ENCODE assay signal across 24 cellular contexts in the genomic region with DNA sequence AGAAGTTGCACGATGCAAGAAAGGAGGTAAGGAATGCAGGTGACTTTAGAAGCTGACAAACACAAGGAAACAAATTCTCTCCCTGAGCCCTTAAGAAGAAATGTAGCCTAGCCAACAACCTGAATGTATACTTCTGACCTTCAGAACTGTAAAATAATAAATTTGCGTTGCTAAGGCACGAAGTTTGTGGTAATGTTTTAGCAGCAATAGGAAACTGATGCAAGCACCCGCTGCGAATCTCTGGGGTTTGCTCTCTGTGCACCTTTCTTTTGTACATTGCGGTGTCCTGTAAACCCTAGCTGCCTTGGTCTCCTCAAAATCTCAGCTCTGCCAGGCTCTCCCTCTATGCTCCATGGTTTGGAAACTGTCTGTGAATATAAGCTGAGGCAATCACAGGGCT. TPM values are rescaled to one million over a fixed set of nuclear protein-coding genes. Genes with fewer than 3 reads are reported as not detected.
DNase-seq lines count a peak whose midpoint lies in the region; ATAC-seq and TF ChIP-seq lines count a peak whose summit lies in the region.
"Had no signal": no experiment of that assay in that cellular context is flagged by ENCODE, and none has a peak within 500 bp of the region (broad histone marks: within the 10 kb centered on the region; RNA-seq: fewer than 3 reads in every experiment).

No MANE protein-coding gene starts in this region.

- no peaks in the 10 kb centered on the region for H3K27me3 ChIP-seq in neutrophil
- H3K27me3 ChIP-seq: BLaER1, esophagus muscularis mucosa, gastrocnemius medialis, pancreas, right lobe of liver had no signal

- peak overlapping the region; percentile 56 for H3K27ac ChIP-seq in neutrophil
- H3K27ac ChIP-seq: BLaER1, esophagus muscularis mucosa, gastrocnemius medialis, pancreas, right lobe of liver, thoracic aorta had no signal

- H3K9me3 ChIP-seq in neutrophil: no peaks in the 10 kb centered on the region
- H3K9me3 ChIP-seq: gastrocnemius medialis, pancreas, right lobe of liver, thoracic aorta had no signal

- H3K4me1 Mint-ChIP-seq in activated CD4-positive, alpha-beta T cell treated with anti-CD3 and anti-CD28 coated beads, Interleukin-2, amount 10 ng/mL, durations not matched to agents 24 days and 14 days: peaks cover 66% of the 10 kb centered on the region
- H3K4me1 Mint-ChIP-seq in IgD-negative memory B cell: peaks cover 58 to 70% (median 64%) of the 10 kb centered on the region in 3 donors
- peaks cover 63% of the 10 kb centered on the region for H3K4me1 Mint-ChIP-seq in activated naive CD8-positive, alpha-beta T cell treated with anti-CD3 and anti-CD28 coated beads, Interleukin-2, amount 10 ng/mL, durations not matched to agents 7 days and 5 days

- H3K4me3 ChIP-seq in neutrophil (ENCODE audit: low read depth in 1 of 2, low read length in 1 of 2): peak overlapping the region in 1 of 2 experiments; percentile 9
- H3K4me3 ChIP-seq: BLaER1, esophagus muscularis mucosa, gastrocnemius medialis, pancreas, right lobe of liver, thoracic aorta had no signal

- peaks cover 21% of the 10 kb centered on the region for H3K36me3 ChIP-seq in neutrophil
- H3K36me3 ChIP-seq: esophagus muscularis mucosa, gastrocnemius medialis, pancreas, right lobe of liver, thoracic aorta had no signal

- peak; percentile 75 for ATAC-seq in activated naive CD8-positive, alpha-beta T cell treated with anti-CD3 and anti-CD28 coated beads, Interleukin-2, amount 10 ng/mL, durations not matched to agents 7 days and 5 days (ENCODE audit: low read depth)
- ATAC-seq: gastrocnemius medialis, pancreas, right lobe of liver had no signal

- H3K27ac Mint-ChIP-seq in activated CD4-positive, alpha-beta T cell treated with anti-CD3 and anti-CD28 coated beads, Interleukin-2, amount 10 ng/mL, durations not matched to agents 24 days and 14 days: peak overlapping the region; percentile 67
- peak overlapping the region; percentile 70 to 93 (median 93) for H3K27ac Mint-ChIP-seq in IgD-negative memory B cell
- peak overlapping the region; percentile 83 for H3K27ac Mint-ChIP-seq in activated naive CD8-positive, alpha-beta T cell treated with anti-CD3 and anti-CD28 coated beads, Interleukin-2, amount 10 ng/mL, durations not matched to agents 7 days and 5 days

- no peaks in the 10 kb centered on the region for H3K9me3 Mint-ChIP-seq in activated CD4-positive, alpha-beta T cell treated with anti-CD3 and anti-CD28 coated beads, Interleukin-2, amount 10 ng/mL, durations not matched to agents 24 days and 14 days
- H3K9me3 Mint-ChIP-seq in IgD-negative memory B cell: no peaks in the 10 kb centered on the region
- H3K9me3 Mint-ChIP-seq in activated naive CD8-positive, alpha-beta T cell treated with anti-CD3 and anti-CD28 coated beads, Interleukin-2, amount 10 ng/mL, durations not matched to agents 7 days and 5 days: no peaks in the 10 kb centered on the region

- POLR2A ChIA-PET in activated naive CD8-positive, alpha-beta T cell treated with anti-CD3 and anti-CD28 coated beads, Interleukin-2, amount 10 ng/mL, durations not matched to agents 7 days and 5 days (lab: Charles Lee): interaction anchor here (0.6 to 4.7 kb wide), 6 partner anchors 9 to 76 kb away, joined by 3 to 60 read pairs (median 6); a partner anchor contains a TSS

- intact Hi-C loops in activated CD4-positive, alpha-beta T cell treated with anti-CD3 and anti-CD28 coated beads, Interleukin-2, amount 10 ng/mL, durations not matched to agents 24 days and 14 days (cut with micrococcal nuclease): loop anchor here (1.0 kb wide), 1 partner anchor 13 kb away; no protein-coding TSS in a partner anchor

- no peak for TF ChIP-seq CTCF in neutrophil (IDR thresholded peaks at IDR 0.05)

- H3K36me3 Mint-ChIP-seq in activated CD4-positive, alpha-beta T cell treated with anti-CD3 and anti-CD28 coated beads, Interleukin-2, amount 10 ng/mL, durations not matched to agents 24 days and 14 days (ENCODE audit: low read depth): peaks cover 57% of the 10 kb centered on the region
- H3K36me3 Mint-ChIP-seq in IgD-negative memory B cell: peaks cover 15% of the 10 kb centered on the region
- peaks cover 43% of the 10 kb centered on the region for H3K36me3 Mint-ChIP-seq in activated naive CD8-positive, alpha-beta T cell treated with anti-CD3 and anti-CD28 coated beads, Interleukin-2, amount 10 ng/mL, durations not matched to agents 7 days and 5 days

- H3K4me1 ChIP-seq in neutrophil (ENCODE audit: control insufficient read depth in 1 of 2, insufficient read depth in 1 of 2, low read depth in 1 of 2, low read length in 1 of 2): peaks cover 16 to 36% of the 10 kb centered on the region in 2 experiments
- H3K4me1 ChIP-seq: BLaER1, esophagus muscularis mucosa, gastrocnemius medialis, pancreas, right lobe of liver had no signal

- DNase-seq in activated CD4-positive, alpha-beta T cell treated with anti-CD3 and anti-CD28 coated beads, Interleukin-2, amount 10 ng/mL, durations not matched to agents 24 days and 14 days: no peak
- DNase-seq in activated CD4-positive, alpha-beta T cell treated with anti-CD3 and anti-CD28 coated beads for 1 hour: no peak
- DNase-seq in activated naive CD8-positive, alpha-beta T cell treated with anti-CD3 and anti-CD28 coated beads, Interleukin-2, amount 10 ng/mL, durations not matched to agents 7 days and 5 days: no peak
- DNase-seq in HK-2 (ENCODE audit: unreplicated experiment) (no peak), UCSD-AML1 (lab: John Stamatoyannopoulos, UW; ENCODE audit: unreplicated experiment) (no peak), NCI-H748 treated with DMSO at 0.1 percent for 48 hours (lab: John Stamatoyannopoulos, UW) (no peak)
- DNase-seq: activated CD4-positive, alpha-beta T cell treated with anti-CD3 and anti-CD28 coated beads, Interleukin-2, amount 50 U/mL, for 48 hours; activated effector memory CD4-positive, alpha-beta T cell treated with Interleukin-2 at 50 U/mL for 16 hours; cerebellar nuclear complex; DMS153; effector CD8-positive, alpha-beta T cell; gastrocnemius medialis; kidney; NCI-H1417; pancreas; right lobe of liver; Right ventricle myocardium superior; stimulated activated CD8-positive, alpha-beta memory T cell treated with anti-CD3 and anti-CD28 coated beads, Interleukin-4, amount 100 ng/mL, for 48 hours had no signal

- peak overlapping the region; percentile 49 for H3K4me3 Mint-ChIP-seq in activated CD4-positive, alpha-beta T cell treated with anti-CD3 and anti-CD28 coated beads, Interleukin-2, amount 10 ng/mL, durations not matched to agents 24 days and 14 days
- H3K4me3 Mint-ChIP-seq in IgD-negative memory B cell: peak overlapping the region in 3 of 4 donors; percentile 16 to 80 (median 65)
- H3K4me3 Mint-ChIP-seq in activated naive CD8-positive, alpha-beta T cell treated with anti-CD3 and anti-CD28 coated beads, Interleukin-2, amount 10 ng/mL, durations not matched to agents 7 days and 5 days: peak overlapping the region; percentile 74

- no peaks in the 10 kb centered on the region for H3K27me3 Mint-ChIP-seq in activated CD4-positive, alpha-beta T cell treated with anti-CD3 and anti-CD28 coated beads, Interleukin-2, amount 10 ng/mL, durations not matched to agents 24 days and 14 days
- H3K27me3 Mint-ChIP-seq in IgD-negative memory B cell: no peaks in the 10 kb centered on the region
- no peaks in the 10 kb centered on the region for H3K27me3 Mint-ChIP-seq in activated naive CD8-positive, alpha-beta T cell treated with anti-CD3 and anti-CD28 coated beads, Interleukin-2, amount 10 ng/mL, durations not matched to agents 7 days and 5 days

RNA-seq across cellular contexts. Expression of a gene that starts 15.1 kb away (rescaled TPM):
- 185 and 190 TPM in 2 replicates for total RNA-seq in activated CD4-positive, alpha-beta T cell treated with anti-CD3 and anti-CD28 coated beads, Interleukin-2, amount 10 ng/mL, durations not matched to agents 24 days and 14 days
- polyA plus RNA-seq in IgD-negative memory B cell: 1,279 TPM
- total RNA-seq in activated naive CD8-positive, alpha-beta T cell treated with anti-CD3 and anti-CD28 coated beads, Interleukin-2, amount 10 ng/mL, durations not matched to agents 7 days and 5 days: 100 to 1,000 TPM; 410 to 415 TPM
- total RNA-seq: lung microvascular endothelial cell had no signal
